In the genomic region with DNA sequence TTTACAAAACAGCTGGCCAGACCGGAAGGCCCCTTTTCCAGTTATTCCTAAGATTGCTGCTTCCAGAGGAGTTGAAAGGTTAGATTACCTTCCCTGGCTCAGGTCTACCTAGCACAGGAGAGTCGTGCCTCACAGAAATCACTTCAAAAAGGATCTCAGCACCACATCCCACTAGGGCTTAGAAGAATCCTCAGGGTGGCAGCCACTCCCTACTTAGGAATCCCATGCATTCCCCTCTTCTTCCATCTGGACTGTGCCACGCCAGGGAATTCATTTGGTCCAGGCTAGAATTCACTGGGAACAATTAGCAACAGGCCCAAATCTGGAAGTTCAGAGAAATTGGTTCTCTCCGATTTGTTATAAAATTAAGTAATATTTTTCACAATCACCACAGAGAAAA, we compare ENCODE assay signal across 9 cellular contexts.
DNase-seq lines count a peak whose midpoint lies in the region; TF ChIP-seq lines count a peak whose summit lies in the region.
"Had no signal": no experiment of that assay in that cellular context is flagged by ENCODE, and none has a peak within 500 bp of the region (broad histone marks: within the 10 kb centered on the region; RNA-seq: fewer than 3 reads in every experiment).

No MANE protein-coding gene starts in this region.

- CTCF ChIA-PET in activated CD4-positive, alpha-beta T cell treated with anti-CD3 and anti-CD28 coated beads, Interleukin-2, amount 10 ng/mL, durations not matched to agents 7 days and 5 days (lab: Charles Lee): no interaction called here
- CTCF ChIA-PET in activated naive CD4-positive, alpha-beta T cell treated with anti-CD3 and anti-CD28 coated beads, Interleukin-2, amount 10 ng/mL, durations not matched to agents 7 days and 5 days (lab: Charles Lee): no interaction called here

- H3K4me1 Mint-ChIP-seq in activated CD4-positive, alpha-beta T cell treated with anti-CD3 and anti-CD28 coated beads, Interleukin-2, amount 10 ng/mL, durations not matched to agents 7 days and 5 days: peaks cover 20% of the 10 kb centered on the region
- H3K4me1 Mint-ChIP-seq in type B pancreatic cell (ENCODE audit: unreplicated experiment): peaks cover 26% of the 10 kb centered on the region
- H3K4me1 Mint-ChIP-seq in activated naive CD4-positive, alpha-beta T cell treated with anti-CD3 and anti-CD28 coated beads, Interleukin-2, amount 10 ng/mL, durations not matched to agents 7 days and 5 days: peaks cover 18% of the 10 kb centered on the region

- TF ChIP-seq CTCF in ascending aorta (IDR thresholded peaks at IDR 0.05): no peak
- no peak for TF ChIP-seq CTCF in type B pancreatic cell (conservative IDR thresholded peaks at IDR 0.05)

- POLR2A ChIA-PET in activated CD4-positive, alpha-beta T cell treated with anti-CD3 and anti-CD28 coated beads, Interleukin-2, amount 10 ng/mL, durations not matched to agents 7 days and 5 days (lab: Charles Lee): no interaction called here

- peak overlapping the region; percentile 69 to 93 for H3K4me3 ChIP-seq in ascending aorta

- H3K36me3 ChIP-seq in ascending aorta: no peaks in the 10 kb centered on the region

- no peaks in the 10 kb centered on the region for H3K36me3 Mint-ChIP-seq in activated CD4-positive, alpha-beta T cell treated with anti-CD3 and anti-CD28 coated beads, Interleukin-2, amount 10 ng/mL, durations not matched to agents 7 days and 5 days (ENCODE audit: low read depth)
- H3K36me3 Mint-ChIP-seq in type B pancreatic cell: no peaks in the 10 kb centered on the region
- H3K36me3 Mint-ChIP-seq in activated naive CD4-positive, alpha-beta T cell treated with anti-CD3 and anti-CD28 coated beads, Interleukin-2, amount 10 ng/mL, durations not matched to agents 7 days and 5 days: peaks cover 4% of the 10 kb centered on the region
- H3K36me3 Mint-ChIP-seq: CD8-positive, alpha-beta T cell had no signal

- H3K27ac ChIP-seq in ascending aorta (peak overlapping the region; percentile 99 to 100), layer of hippocampus (ENCODE audit: low read depth, low read length) (peak overlapping the region; percentile 88)

- no peak for DNase-seq in activated CD4-positive, alpha-beta T cell treated with anti-CD3 and anti-CD28 coated beads, Interleukin-2, amount 10 ng/mL, durations not matched to agents 7 days and 5 days
- DNase-seq in activated CD4-positive, alpha-beta T cell treated with anti-CD3 and anti-CD28 coated beads, Interleukin-2, amount 50 U/mL, for 4 hours: no peak
- DNase-seq in ascending aorta (ENCODE audit: low spot score in 2 of 2): no peak
- no peak for DNase-seq in type B pancreatic cell (ENCODE audit: extremely low spot score, unreplicated experiment)
- DNase-seq in NOMO-1 treated with DMSO at 0.1 percent for 48 hours (lab: John Stamatoyannopoulos, UW; ENCODE audit: unreplicated experiment): no peak
- DNase-seq in activated naive CD4-positive, alpha-beta T cell treated with anti-CD3 and anti-CD28 coated beads, Interleukin-2, amount 10 ng/mL, durations not matched to agents 7 days and 5 days: no peak
- DNase-seq in NCI-H2171 treated with DMSO at 0.1 percent for 48 hours (lab: John Stamatoyannopoulos, UW): no peak
- DNase-seq: CD8-positive, alpha-beta T cell had no signal

- peaks cover 3 to 18% of the 10 kb centered on the region in 2 donors for H3K4me1 ChIP-seq in ascending aorta

- peak overlapping the region; percentile 73 for H3K4me3 Mint-ChIP-seq in activated CD4-positive, alpha-beta T cell treated with anti-CD3 and anti-CD28 coated beads, Interleukin-2, amount 10 ng/mL, durations not matched to agents 7 days and 5 days
- H3K4me3 Mint-ChIP-seq in type B pancreatic cell: peak overlapping the region; percentile 97
- no peak overlapping the region for H3K4me3 Mint-ChIP-seq in activated naive CD4-positive, alpha-beta T cell treated with anti-CD3 and anti-CD28 coated beads, Interleukin-2, amount 10 ng/mL, durations not matched to agents 7 days and 5 days

- peaks cover 61% of the 10 kb centered on the region for H3K27me3 Mint-ChIP-seq in activated CD4-positive, alpha-beta T cell treated with anti-CD3 and anti-CD28 coated beads, Interleukin-2, amount 10 ng/mL, durations not matched to agents 7 days and 5 days
- peaks cover 32% of the 10 kb centered on the region for H3K27me3 Mint-ChIP-seq in type B pancreatic cell
- peaks cover 64% of the 10 kb centered on the region for H3K27me3 Mint-ChIP-seq in activated naive CD4-positive, alpha-beta T cell treated with anti-CD3 and anti-CD28 coated beads, Interleukin-2, amount 10 ng/mL, durations not matched to agents 7 days and 5 days

- intact Hi-C loops in ascending aorta (cut with DNase I): loop anchor here (1.0 to 2.0 kb wide), 2 partner anchors 91 to 145 kb away; no protein-coding TSS in a partner anchor

- no peaks in the 10 kb centered on the region for H3K9me3 ChIP-seq in ascending aorta

- H3K9me3 Mint-ChIP-seq in activated CD4-positive, alpha-beta T cell treated with anti-CD3 and anti-CD28 coated beads, Interleukin-2, amount 10 ng/mL, durations not matched to agents 7 days and 5 days: no peaks in the 10 kb centered on the region
- H3K9me3 Mint-ChIP-seq in type B pancreatic cell: no peaks in the 10 kb centered on the region
- no peaks in the 10 kb centered on the region for H3K9me3 Mint-ChIP-seq in activated naive CD4-positive, alpha-beta T cell treated with anti-CD3 and anti-CD28 coated beads, Interleukin-2, amount 10 ng/mL, durations not matched to agents 7 days and 5 days
- H3K9me3 Mint-ChIP-seq: CD8-positive, alpha-beta T cell had no signal

- no peak overlapping the region for H3K27ac Mint-ChIP-seq in activated CD4-positive, alpha-beta T cell treated with anti-CD3 and anti-CD28 coated beads, Interleukin-2, amount 10 ng/mL, durations not matched to agents 7 days and 5 days
- peak overlapping the region; percentile 94 for H3K27ac Mint-ChIP-seq in type B pancreatic cell
- H3K27ac Mint-ChIP-seq in activated naive CD4-positive, alpha-beta T cell treated with anti-CD3 and anti-CD28 coated beads, Interleukin-2, amount 10 ng/mL, durations not matched to agents 7 days and 5 days: no peak overlapping the region
- H3K27ac Mint-ChIP-seq: CD8-positive, alpha-beta T cell had no signal

- H3K27me3 ChIP-seq in ascending aorta (no peaks in the 10 kb centered on the region), layer of hippocampus (ENCODE audit: control insufficient read depth, insufficient read depth, low read length) (no peaks in the 10 kb centered on the region)
